ENCODE assay signal across 31 cellular contexts in genomic region chr5:79605560-79605959, GRCh38.
"Had no signal": no experiment of that assay in that cellular context is flagged by ENCODE, and none has a peak within 500 bp of the region (broad histone marks: within the 10 kb centered on the region; RNA-seq: fewer than 3 reads in every experiment).

No MANE protein-coding gene starts in this region.

- H3K27ac ChIP-seq: neural progenitor cell, ovary, parathyroid adenoma, psoas muscle, skin epidermis, spleen, suprapubic skin, testis, tibial artery, transverse colon, upper lobe of right lung, uterus had no signal

- H3K4me1 ChIP-seq: neural progenitor cell, parathyroid adenoma, psoas muscle, spleen, suprapubic skin, testis, tibial artery, transverse colon, upper lobe of right lung, uterus had no signal

- H3K27ac Mint-ChIP-seq: natural killer cell; nephron; neural progenitor cell; progenitor cell of endocrine pancreas; stimulated activated memory B cell treated with anti-CD40 and anti-IgM and Interleukin-4, amounts not matched to agents 10 μg/mL and 1 μg/mL and 100 μg/mL, for 72 hours; stimulated activated naive CD8-positive, alpha-beta T cell treated with anti-CD3 and anti-CD28 coated beads, Interleukin-15, amount 100 ng/mL, for 72 hours; type B pancreatic cell had no signal

- H3K36me3 ChIP-seq: neural progenitor cell, ovary, spleen, suprapubic skin, tibial artery, transverse colon, upper lobe of right lung, uterus had no signal

- ATAC-seq: natural killer cell; psoas muscle; right cardiac atrium; sciatic nerve; stimulated activated memory B cell treated with anti-CD40 and anti-IgM and Interleukin-4, amounts not matched to agents 10 μg/mL and 1 μg/mL and 100 μg/mL, for 72 hours; stimulated activated naive CD8-positive, alpha-beta T cell treated with anti-CD3 and anti-CD28 coated beads, Interleukin-15, amount 100 ng/mL, for 72 hours; stimulated activated naive CD8-positive, alpha-beta T cell treated with anti-CD3 and anti-CD28 coated beads, Interleukin-15, Interleukin-2, amounts not matched to agents 100 U/mL and 50 U/mL, for 24 hours; upper lobe of right lung had no signal

- H3K4me2 ChIP-seq: neural progenitor cell, smooth muscle cell had no signal

- H3K9me3 Mint-ChIP-seq: natural killer cell, nephron, type B pancreatic cell had no signal

- H3K27me3 ChIP-seq: neural progenitor cell, ovary, suprapubic skin, testis, transverse colon, upper lobe of right lung, uterus had no signal

- H3K4me1 Mint-ChIP-seq: natural killer cell; nephron; neural progenitor cell; stimulated activated memory B cell treated with anti-CD40 and anti-IgM and Interleukin-4, amounts not matched to agents 10 μg/mL and 1 μg/mL and 100 μg/mL, for 72 hours; stimulated activated naive CD8-positive, alpha-beta T cell treated with anti-CD3 and anti-CD28 coated beads, Interleukin-15, amount 100 ng/mL, for 72 hours had no signal

- H3K9ac ChIP-seq: neural progenitor cell, parathyroid adenoma had no signal

- H3K4me3 ChIP-seq: neural progenitor cell, ovary, psoas muscle, skin epidermis, smooth muscle cell, spleen, suprapubic skin, testis, tibial artery, transverse colon, upper lobe of right lung, uterus had no signal

- H3K4me3 Mint-ChIP-seq: natural killer cell; nephron; neural progenitor cell; stimulated activated memory B cell treated with anti-CD40 and anti-IgM and Interleukin-4, amounts not matched to agents 10 μg/mL and 1 μg/mL and 100 μg/mL, for 72 hours; stimulated activated naive CD8-positive, alpha-beta T cell treated with anti-CD3 and anti-CD28 coated beads, Interleukin-15, amount 100 ng/mL, for 72 hours; type B pancreatic cell had no signal

- H3K9me3 ChIP-seq: ovary, suprapubic skin, testis, tibial artery, transverse colon, upper lobe of right lung, uterus had no signal

- DNase-seq: natural killer cell; occipital lobe; ovary; posterior cingulate gyrus; psoas muscle; right cardiac atrium; spleen; stimulated activated CD4-positive, alpha-beta T cell treated with anti-CD3 and anti-CD28 coated beads, Interleukin-12 subunit alpha, Interleukin-12 subunit beta, amount 100 ng/mL, for 4 hours; stimulated activated CD4-positive, alpha-beta T cell treated with anti-CD3 and anti-CD28 coated beads, Interleukin-1b, Interleukin-23, amount 100 ng/mL, for 48 hours; stimulated activated CD4-positive, alpha-beta T cell treated with anti-CD3 and anti-CD28 coated beads, Interleukin-4, amount 100 ng/mL, for 1 hour; stimulated activated CD4-positive, alpha-beta T cell treated with anti-CD3 and anti-CD28 coated beads, Interleukin-4, amount 100 ng/mL, for 4 hours; stimulated activated CD8-positive, alpha-beta memory T cell treated with anti-CD3 and anti-CD28 coated beads, Interleukin-4, amount 100 ng/mL, for 48 hours; stimulated activated naive CD4-positive, alpha-beta T cell; stimulated activated naive CD8-positive, alpha-beta T cell treated with anti-CD3 and anti-CD28 coated beads, Interleukin-15, amount 100 ng/mL, for 72 hours; stimulated activated naive CD8-positive, alpha-beta T cell treated with anti-CD3 and anti-CD28 coated beads, Interleukin-15, Interleukin-2, amounts not matched to agents 100 U/mL and 50 U/mL, for 24 hours; substantia nigra; testis; tibial artery; transverse colon; upper lobe of right lung; uterus had no signal

- H3K27me3 Mint-ChIP-seq: progenitor cell of endocrine pancreas, type B pancreatic cell had no signal

- H3K36me3 Mint-ChIP-seq: natural killer cell; neural progenitor cell; stimulated activated memory B cell treated with anti-CD40 and anti-IgM and Interleukin-4, amounts not matched to agents 10 μg/mL and 1 μg/mL and 100 μg/mL, for 72 hours; type B pancreatic cell had no signal

- H2AFZ ChIP-seq: neural progenitor cell, parathyroid adenoma had no signal

- H3K79me2 ChIP-seq: parathyroid adenoma had no signal
